Comparison of ENCODE assay signal across 1 cellular context in genomic region chr17:57834146-57834741, GRCh38.
TF ChIP-seq lines count a peak whose summit lies in the region.

No MANE protein-coding gene starts in this region.

TF ChIP-seq in HCT116, 20 proteins besides CTCF, POLR2A, EP300 and RAD21 (continued from another document):
- TF ChIP-seq, protein P1, sequence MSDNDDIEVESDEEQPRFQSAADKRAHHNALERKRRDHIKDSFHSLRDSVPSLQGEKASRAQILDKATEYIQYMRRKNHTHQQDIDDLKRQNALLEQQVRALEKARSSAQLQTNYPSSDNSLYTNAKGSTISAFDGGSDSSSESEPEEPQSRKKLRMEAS (IDR thresholded peaks at IDR 0.05) = no peak
- TF ChIP-seq SIN3A (IDR thresholded peaks at IDR 0.05; ENCODE audit: low read depth) (no peak), SRF (IDR thresholded peaks at IDR 0.05; ENCODE audit: low read depth) (no peak), TCF7L2 (IDR thresholded peaks at IDR 0.05; ENCODE audit: borderline replicate concordance, extremely low read depth, insufficient read depth, insufficient read length) (no peak), EZH2phosphoT487 (IDR thresholded peaks at IDR 0.05; ENCODE audit: borderline replicate concordance) (no peak), EGR1 (IDR thresholded peaks at IDR 0.05; ENCODE audit: low read depth) (no peak), JUND (IDR thresholded peaks at IDR 0.05) (no peak), ZBTB33 (IDR thresholded peaks at IDR 0.05; ENCODE audit: extremely low read depth, insufficient replicate concordance, low read length) (no peak), FOSL1 (IDR thresholded peaks at IDR 0.05; ENCODE audit: low read depth) (no peak), ZFX (IDR thresholded peaks at IDR 0.05) (no peak), ZNF274 (IDR thresholded peaks at IDR 0.05; ENCODE audit: low read depth, low read length) (no peak), POLR2AphosphoS5 (IDR thresholded peaks at IDR 0.05; ENCODE audit: low read depth, low read length) (no peak), EZH2 (IDR thresholded peaks at IDR 0.05) (no peak), CBX3 (IDR thresholded peaks at IDR 0.05; ENCODE audit: low read depth) (no peak), ELF1 (IDR thresholded peaks at IDR 0.05; ENCODE audit: borderline replicate concordance, low read depth) (no peak)
- TF ChIP-seq, protein P2, sequence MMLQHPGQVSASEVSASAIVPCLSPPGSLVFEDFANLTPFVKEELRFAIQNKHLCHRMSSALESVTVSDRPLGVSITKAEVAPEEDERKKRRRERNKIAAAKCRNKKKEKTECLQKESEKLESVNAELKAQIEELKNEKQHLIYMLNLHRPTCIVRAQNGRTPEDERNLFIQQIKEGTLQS (IDR thresholded peaks at IDR 0.05) = no peak
